In genomic region chr1:198699167-198700015, GRCh38 we compare ENCODE assay signal across 8 cellular contexts.
DNase-seq lines count a peak whose midpoint lies in the region; ATAC-seq, FAIRE-seq and TF ChIP-seq lines count a peak whose summit lies in the region.

No MANE protein-coding gene starts in this region.

- H2AFZ ChIP-seq in GM23248, result peak overlapping the region; percentile 42
- H2AFZ ChIP-seq in hepatocyte, result no peak overlapping the region

- H3K9ac ChIP-seq in GM23248, result no peak overlapping the region

- H3K36me3 ChIP-seq in GM23248 (ENCODE audit: low read depth), result no peaks in the 10 kb centered on the region
- H3K36me3 ChIP-seq in SJSA1, result no peaks in the 10 kb centered on the region
- H3K36me3 ChIP-seq in hepatocyte (replicated peaks; ENCODE audit: insufficient read depth, low read depth), result no peaks in the 10 kb centered on the region
- H3K36me3 ChIP-seq in small intestine (ENCODE audit: control insufficient read depth in 2 of 2, insufficient read depth in 2 of 2, low read length in 2 of 2), result no peaks in the 10 kb centered on the region

- H4K20me1 ChIP-seq in GM23248 (ENCODE audit: insufficient read depth) (no peaks in the 10 kb centered on the region), hepatocyte (ENCODE audit: insufficient read depth, poor library complexity, severe bottlenecking) (no peaks in the 10 kb centered on the region)

- H3K9me2 ChIP-seq in GM23248 (ENCODE audit: insufficient read depth) (no peaks in the 10 kb centered on the region), hepatocyte (replicated peaks; ENCODE audit: insufficient read depth) (no peaks in the 10 kb centered on the region)

- H3K9me3 ChIP-seq in GM23248 (ENCODE audit: low read depth) (no peaks in the 10 kb centered on the region), SJSA1 (replicated peaks) (no peaks in the 10 kb centered on the region), hepatocyte (ENCODE audit: low read depth) (no peaks in the 10 kb centered on the region), small intestine (ENCODE audit: control insufficient read depth, low read depth) (no peaks in the 10 kb centered on the region)

- H3K4me1 Mint-ChIP-seq in activated naive CD8-positive, alpha-beta T cell (ENCODE audit: low read depth), result peaks cover 82% of the 10 kb centered on the region

- H3K27me3 ChIP-seq in GM23248 (replicated peaks; ENCODE audit: insufficient read depth) (no peaks in the 10 kb centered on the region), SJSA1 (replicated peaks) (no peaks in the 10 kb centered on the region), hepatocyte (peaks cover 4% of the 10 kb centered on the region), small intestine (ENCODE audit: control insufficient read depth in 2 of 2, insufficient read depth in 2 of 2, low read length in 2 of 2) (no peaks in the 10 kb centered on the region)

- H3K4me3 Mint-ChIP-seq in activated naive CD8-positive, alpha-beta T cell, result peak overlapping the region; percentile 27

- ATAC-seq in HG02852 (IDR thresholded peaks at IDR 0.05; ENCODE audit: unreplicated experiment), result no peak
- no peak for ATAC-seq in HG02642 (IDR thresholded peaks at IDR 0.05; ENCODE audit: poor library complexity, unreplicated experiment)

- no peaks in the 10 kb centered on the region for H3K27me3 Mint-ChIP-seq in activated naive CD8-positive, alpha-beta T cell

- H3K4me1 ChIP-seq in GM23248 (ENCODE audit: insufficient read depth) (peaks cover 11% of the 10 kb centered on the region; the same call in 1 of the 2 replicates), SJSA1 (replicated peaks) (peaks cover 19% of the 10 kb centered on the region), hepatocyte (ENCODE audit: insufficient read depth) (no peaks in the 10 kb centered on the region), small intestine (ENCODE audit: control insufficient read depth in 2 of 2, insufficient read depth in 1 of 2, low read depth in 1 of 2, low read length in 1 of 2) (no peaks in the 10 kb centered on the region)

- FAIRE-seq in small intestine (lab: Jason Lieb, UNC), result no peak

- H3K4me3 ChIP-seq in GM23248, result 0 out of 2 replicates have a peak overlapping the region, but pooled peaks have one; percentile 36
- no peak overlapping the region for H3K4me3 ChIP-seq in SJSA1
- no peak overlapping the region for H3K4me3 ChIP-seq in hepatocyte
- H3K4me3 ChIP-seq in small intestine (ENCODE audit: low read depth in 1 of 2, low read length in 2 of 2), result no peak overlapping the region

- H3K27ac Mint-ChIP-seq in activated naive CD8-positive, alpha-beta T cell, result peak overlapping the region; percentile 82

- H3K79me2 ChIP-seq in GM23248 (ENCODE audit: insufficient read depth) (no peaks in the 10 kb centered on the region), hepatocyte (no peaks in the 10 kb centered on the region)

- H3K4me2 ChIP-seq in GM23248 (ENCODE audit: unreplicated experiment) (peak overlapping the region; percentile 44), hepatocyte (peak overlapping the region; percentile 66)

- 14 to 16% methylated on average over 13 of the region's 13 CpGs for whole genome bisulfite sequencing in GM23248 (ENCODE audit: low coverage in 1 of 2, low lambda C conversion rate in 2 of 2, missing lambda C conversion rate in 2 of 2), 2 experiments
- WGBS in hepatocyte (ENCODE audit: low lambda C conversion rate, missing lambda C conversion rate), result 2% methylated on average over 13 of the region's 13 CpGs
- WGBS in small intestine, 3 donors, result 8 to 24% (median 19%) methylated on average over 13 of the region's 13 CpGs

- no peak overlapping the region for H3K27ac ChIP-seq in GM23248
- no peak overlapping the region for H3K27ac ChIP-seq in SJSA1
- no peak overlapping the region for H3K27ac ChIP-seq in hepatocyte
- no peak overlapping the region for H3K27ac ChIP-seq in small intestine (ENCODE audit: low read depth in 1 of 2, low read length in 1 of 2)

- in situ Hi-C loops in GM23248 (cut with MboI), result loop anchor here (25.0 kb wide), 6 partner anchors 412 to 1187 kb away; partner anchors contain the start of genes C1orf53, LHX9 and NEK7

- DNase-seq in 8988T, result peak; percentile 21
- peak; percentile 67 for DNase-seq in GM23248
- peak; percentile 39 to 50 for DNase-seq in SJSA1 (ENCODE audit: low read depth in 1 of 2, low spot score in 2 of 2)
- peak; percentile 83 for DNase-seq in hepatocyte (ENCODE audit: low spot score)
- DNase-seq in small intestine, result peak; percentile 60

- H3K9me3 Mint-ChIP-seq in activated naive CD8-positive, alpha-beta T cell (ENCODE audit: low read depth), result no peaks in the 10 kb centered on the region

- H3K36me3 Mint-ChIP-seq in activated naive CD8-positive, alpha-beta T cell, result peaks cover 27% of the 10 kb centered on the region

- peak; percentile 77 for TF ChIP-seq CTCF in hepatocyte (IDR thresholded peaks at IDR 0.05; ENCODE audit: poor library complexity)

- no peaks in the 10 kb centered on the region for H3F3A ChIP-seq in GM23248 (ENCODE audit: insufficient read depth)

Comparison
In these comparisons a context has a peak if more than half of its experiments do, and no peak if none do; other contexts are left out.
1. DNase-seq: peak in every context shown above with its lines; median percentile 83 in hepatocyte; 67 in GM23248; 60 in small intestine; 44 in SJSA1; 21 in 8988T.